Comparison of ENCODE assay signal across 1 cellular context in genomic region chr12:48106574-48107251, GRCh38.
TF ChIP-seq lines count a peak whose summit lies in the region.

No MANE protein-coding gene starts in this region.

TF ChIP-seq in H1, 55 proteins besides CTCF, POLR2A, EP300 and RAD21 (continued from another document):
- TF ChIP-seq ATF2 (IDR thresholded peaks at IDR 0.05; ENCODE audit: low read length) (no peak), YY1 (IDR thresholded peaks at IDR 0.05; ENCODE audit: low read depth, low read length) (no peak), CBX8 (IDR thresholded peaks at IDR 0.05; ENCODE audit: borderline replicate concordance, low read depth, low read length) (no peak), TAF1 (IDR thresholded peaks at IDR 0.05; ENCODE audit: low read depth, low read length) (no peak), POU5F1 (IDR thresholded peaks at IDR 0.05; ENCODE audit: low read depth, low read length) (no peak), CEBPB (IDR thresholded peaks at IDR 0.05; ENCODE audit: low read depth, low read length) (no peak), BACH1 (IDR thresholded peaks at IDR 0.05; ENCODE audit: low read length) (no peak), SUZ12 (IDR thresholded peaks at IDR 0.05; ENCODE audit: low read length) (no peak), CBX5 (IDR thresholded peaks at IDR 0.05; ENCODE audit: low read depth, low read length) (no peak), RFX5 (IDR thresholded peaks at IDR 0.05; ENCODE audit: borderline replicate concordance, low read depth, low read length) (no peak), TEAD4 (IDR thresholded peaks at IDR 0.05; ENCODE audit: low read depth, low read length) (no peak), TBP (IDR thresholded peaks at IDR 0.05; ENCODE audit: low read depth, low read length) (no peak), JUND (IDR thresholded peaks at IDR 0.05; ENCODE audit: low read length) (no peak), EZH2 (IDR thresholded peaks at IDR 0.05; ENCODE audit: low read depth, low read length, severe bottlenecking) (no peak), SIN3A (conservative IDR thresholded peaks at IDR 0.05 in 1 of 2, IDR thresholded peaks at IDR 0.05 in 1 of 2; ENCODE audit: low read depth in 1 of 2, low read length in 2 of 2) (no peak), SP4 (IDR thresholded peaks at IDR 0.05; ENCODE audit: low read length) (no peak), USF2 (IDR thresholded peaks at IDR 0.05; ENCODE audit: low read length) (no peak)
TF ChIP-seq in H1: peak in this region for 0.
